9 cellular contexts compared by ENCODE assay signal in the genomic region with DNA sequence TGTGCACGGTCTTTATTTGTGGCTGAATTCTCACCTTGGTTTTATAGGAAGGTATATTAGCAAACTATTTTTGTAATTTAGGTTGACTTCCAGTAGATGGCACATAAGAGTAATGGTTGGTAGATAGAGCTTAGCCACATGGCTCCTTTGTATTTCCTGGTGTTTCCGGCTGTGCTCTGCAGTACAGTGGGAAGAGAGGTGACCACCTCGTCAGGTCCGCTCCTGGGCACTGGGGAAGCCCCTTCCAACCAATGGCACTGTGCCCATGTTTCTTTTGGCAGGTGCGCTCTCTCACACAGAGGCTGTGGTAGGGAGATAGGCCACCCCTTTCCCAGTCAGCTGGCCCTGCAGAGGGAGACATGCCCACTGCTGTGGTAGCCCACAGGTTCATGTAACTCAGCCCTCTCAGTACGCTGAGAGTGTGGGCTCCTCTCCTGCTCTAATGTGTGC.
A peak's percentile ranks its signal among the peaks of the same experiment; 100 is the strongest.
DNase-seq lines count a peak whose midpoint lies in the region; ATAC-seq and TF ChIP-seq lines count a peak whose summit lies in the region.
"Had no signal": no experiment of that assay in that cellular context is flagged by ENCODE, and none has a peak within 500 bp of the region (broad histone marks: within the 10 kb centered on the region; RNA-seq: fewer than 3 reads in every experiment).

No MANE protein-coding gene starts in this region.

- CTCF ChIA-PET in GM10248 (lab: Yijun Ruan, JAX) = interaction anchor here (1.1 to 3.0 kb wide), 3 partner anchors 27 to 67 kb away, joined by 3 to 9 read pairs (median 5); no protein-coding TSS in a partner anchor

- peak in 1 of 2 donors; percentile 86 for ATAC-seq in naive thymus-derived CD8-positive, alpha-beta T cell
- no peak for ATAC-seq in HG02588 (IDR thresholded peaks at IDR 0.05; ENCODE audit: unreplicated experiment)

- no peaks in the 10 kb centered on the region for H3K36me3 ChIP-seq in uterus

- TF ChIP-seq POLR2A in uterus (IDR thresholded peaks at IDR 0.05) = no peak

- DNase-seq in GM10248 (ENCODE audit: extremely low spot score) = peak; percentile 10
- peak; percentile 17 to 25 for DNase-seq in HL-60 (ENCODE audit: low read depth in 1 of 2, low spot score in 1 of 2)
- DNase-seq in naive thymus-derived CD8-positive, alpha-beta T cell = peak in 5 of 10 donors; percentile 4 to 71 (median 44)
- DNase-seq in uterus = no peak
- no peak for DNase-seq in kidney glomerular epithelial cell (lab: John Stamatoyannopoulos, UW)
- no peak for DNase-seq in DMS153 treated with DMSO at 0.1 percent for 48 hours (lab: John Stamatoyannopoulos, UW; ENCODE audit: unreplicated experiment)
- DNase-seq: naive B cell had no signal

- H3K4me1 Mint-ChIP-seq in activated naive CD8-positive, alpha-beta T cell (ENCODE audit: low read depth) = peaks cover 17% of the 10 kb centered on the region
- peaks cover 0 to 15% (median 5%) of the 10 kb centered on the region in 4 donors for H3K4me1 Mint-ChIP-seq in naive thymus-derived CD8-positive, alpha-beta T cell

- peaks cover 0 to 8% of the 10 kb centered on the region in 2 donors for H3K9me3 ChIP-seq in uterus

- peaks cover 4% of the 10 kb centered on the region for H3K9me3 Mint-ChIP-seq in activated naive CD8-positive, alpha-beta T cell (ENCODE audit: low read depth)
- H3K9me3 Mint-ChIP-seq in naive thymus-derived CD8-positive, alpha-beta T cell = peaks cover 0 to 27% (median 9%) of the 10 kb centered on the region in 9 donors

- no peaks in the 10 kb centered on the region for H3K27me3 Mint-ChIP-seq in activated naive CD8-positive, alpha-beta T cell
- H3K27me3 Mint-ChIP-seq in naive thymus-derived CD8-positive, alpha-beta T cell = peaks cover 0 to 2% (median 0%) of the 10 kb centered on the region in 5 donors
- H3K27me3 Mint-ChIP-seq: naive B cell had no signal

- H3K27me3 ChIP-seq in HL-60 (ENCODE audit: insufficient read depth, poor library complexity, severe bottlenecking) = no peaks in the 10 kb centered on the region
- no peaks in the 10 kb centered on the region for H3K27me3 ChIP-seq in uterus

- TF ChIP-seq CTCF in GM10248 (IDR thresholded peaks at IDR 0.05; ENCODE audit: control extremely low read depth, extremely low read depth, low read depth, missing control alignments) = no peak
- TF ChIP-seq CTCF in HL-60 (IDR thresholded peaks at IDR 0.05; ENCODE audit: insufficient read depth, low read length) = peak; percentile 28
- TF ChIP-seq CTCF in uterus (IDR thresholded peaks at IDR 0.05) = no peak

- H3K27ac ChIP-seq in HL-60 (replicated peaks) = no peak overlapping the region; the same call in 1 of the 2 replicates
- no peak overlapping the region for H3K27ac ChIP-seq in uterus

- no peaks in the 10 kb centered on the region for H3K4me1 ChIP-seq in uterus

- POLR2A ChIA-PET in GM10248 (lab: Yijun Ruan, JAX) = no interaction called here
- POLR2A ChIA-PET in naive thymus-derived CD8-positive, alpha-beta T cell (lab: Charles Lee) = interaction anchor here (0.9 to 1.4 kb wide), 4 partner anchors 11 to 67 kb away, joined by 3 to 6 read pairs (median 5); no protein-coding TSS in a partner anchor

- no peak overlapping the region for H3K4me3 Mint-ChIP-seq in activated naive CD8-positive, alpha-beta T cell
- no peak overlapping the region for H3K4me3 Mint-ChIP-seq in naive thymus-derived CD8-positive, alpha-beta T cell
- H3K4me3 Mint-ChIP-seq: naive B cell had no signal

- H3K27ac Mint-ChIP-seq in activated naive CD8-positive, alpha-beta T cell = peak overlapping the region; percentile 16
- H3K27ac Mint-ChIP-seq in naive thymus-derived CD8-positive, alpha-beta T cell = peak overlapping the region in 6 of 10 donors; percentile 28 to 79 (median 57)
- H3K27ac Mint-ChIP-seq: naive B cell had no signal

- intact Hi-C loops in uterus (cut with DNase I; ENCODE audit: low total_unique reads) = no loop called here

- H3K36me3 Mint-ChIP-seq in activated naive CD8-positive, alpha-beta T cell = peaks cover 4% of the 10 kb centered on the region
- H3K36me3 Mint-ChIP-seq in naive thymus-derived CD8-positive, alpha-beta T cell = peaks cover 0 to 12% (median 5%) of the 10 kb centered on the region in 3 donors

- H3K4me3 ChIP-seq in HL-60 (replicated peaks; ENCODE audit: insufficient read depth, low read length) = no peak overlapping the region
- H3K4me3 ChIP-seq in uterus = no peak overlapping the region

Comparison
In these comparisons a context has a peak if more than half of its experiments do, and no peak if none do; other contexts are left out.
1. DNase-seq: peak in GM10248 (single experiment) and HL-60 (2 of 2); none in uterus (0 of 2), kidney glomerular epithelial cell (single experiment) and DMS153 treated with DMSO at 0.1 percent for 48 hours (single experiment).